31 cellular contexts compared by ENCODE assay signal in the genomic region with DNA sequence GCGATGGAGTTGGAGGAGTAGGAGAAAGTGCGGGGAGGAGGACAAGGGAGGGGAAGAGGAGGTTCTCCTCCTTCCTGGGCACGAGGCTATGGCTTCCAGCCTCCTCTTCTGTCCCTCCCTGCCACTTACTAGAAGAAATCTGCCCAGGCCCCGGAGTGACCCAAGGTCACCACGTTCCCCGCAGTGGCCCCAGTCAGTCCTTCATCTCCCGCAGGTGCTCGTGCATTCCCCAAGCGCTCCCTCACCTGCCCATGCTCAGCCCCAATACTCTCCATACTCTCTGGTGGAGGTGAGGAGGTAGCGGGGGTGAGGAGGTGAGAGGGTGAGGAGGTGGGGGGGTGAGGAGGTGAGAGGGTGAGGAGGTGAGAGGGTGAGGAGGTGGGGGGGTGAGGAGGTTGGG.
"Had no signal": no experiment of that assay in that cellular context is flagged by ENCODE, and none has a peak within 500 bp of the region (broad histone marks: within the 10 kb centered on the region; RNA-seq: fewer than 3 reads in every experiment).

No MANE protein-coding gene starts in this region.

- H3K4me1 Mint-ChIP-seq: activated naive CD8-positive, alpha-beta T cell treated with anti-CD3 and anti-CD28 coated beads for 36 hours had no signal

- H3K36me3 ChIP-seq: adrenal gland, colonic mucosa, esophagus muscularis mucosa, gastrocnemius medialis, heart left ventricle had no signal

- H3K9me3 Mint-ChIP-seq: activated CD4-positive, alpha-beta memory T cell treated with anti-CD3 and anti-CD28 coated beads, Interleukin-2, amount 10 ng/mL, durations not matched to agents 7 days and 5 days; activated naive CD4-positive, alpha-beta T cell treated with anti-CD3 and anti-CD28 coated beads for 36 hours; activated naive CD4-positive, alpha-beta T cell treated with anti-CD3 and anti-CD28 coated beads, Interleukin-2, amount 50 U/mL, for 24 hours; activated naive CD8-positive, alpha-beta T cell treated with anti-CD3 and anti-CD28 coated beads for 36 hours; activated naive CD8-positive, alpha-beta T cell treated with anti-CD3 and anti-CD28 coated beads, Interleukin-2, amount 50 U/mL, for 24 hours; dendritic cell treated with granulocyte-macrophage colony-stimulating factor and Interleukin-4, amounts not matched to agents 40 ng/mL and 50 ng/mL, for 4 days had no signal

- H3K4me1 ChIP-seq: adrenal gland, body of pancreas, colonic mucosa, esophagus muscularis mucosa, foreskin keratinocyte, gastrocnemius medialis, heart left ventricle had no signal

- H3K4me3 Mint-ChIP-seq: activated CD4-positive, alpha-beta memory T cell treated with anti-CD3 and anti-CD28 coated beads, Interleukin-2, amount 10 ng/mL, durations not matched to agents 7 days and 5 days; activated CD4-positive, alpha-beta T cell treated with anti-CD3 and anti-CD28 coated beads, Interleukin-2, amount 10 ng/mL, durations not matched to agents 7 days and 5 days; activated naive CD4-positive, alpha-beta T cell treated with anti-CD3 and anti-CD28 coated beads for 36 hours; activated naive CD4-positive, alpha-beta T cell treated with anti-CD3 and anti-CD28 coated beads, Interleukin-2, amount 50 U/mL, for 24 hours; activated naive CD8-positive, alpha-beta T cell treated with anti-CD3 and anti-CD28 coated beads for 36 hours; activated naive CD8-positive, alpha-beta T cell treated with anti-CD3 and anti-CD28 coated beads, Interleukin-2, amount 50 U/mL, for 24 hours; activated T-helper 1 cell treated with anti-CD3 and anti-CD28 coated beads, Interleukin-12 subunit alpha, Interleukin-12 subunit beta, Interleukin-2, Interleukin-4 antibody, amounts not matched to agents 30 ng/mL and 10 ng/mL and 1 ng/mL, durations not matched to agents 14 hours and 24 hours and 36 hours; dendritic cell treated with granulocyte-macrophage colony-stimulating factor and Interleukin-4, amounts not matched to agents 40 ng/mL and 50 ng/mL, for 4 days had no signal

- H3K9me3 ChIP-seq: adrenal gland, body of pancreas, colonic mucosa, esophagus muscularis mucosa, gastrocnemius medialis had no signal

- DNase-seq: activated CD4-positive, alpha-beta memory T cell treated with anti-CD3 and anti-CD28 coated beads, Interleukin-2, amount 10 ng/mL, durations not matched to agents 7 days and 5 days; activated CD4-positive, alpha-beta T cell treated with anti-CD3 and anti-CD28 coated beads for 4 hours; activated CD4-positive, alpha-beta T cell treated with anti-CD3 and anti-CD28 coated beads, Interleukin-2, amount 10 ng/mL, durations not matched to agents 7 days and 5 days; activated CD4-positive, alpha-beta T cell treated with anti-CD3 and anti-CD28 coated beads, Interleukin-2, amount 50 U/mL, for 4 hours; activated CD4-positive, CD25-positive, alpha-beta regulatory T cell; activated CD4-positive, CD25-positive, alpha-beta regulatory T cell treated with anti-CD3 and anti-CD28 coated beads, Interleukin-2, amount 50 U/mL, for 72 hours; activated effector memory CD4-positive, alpha-beta T cell treated with anti-CD3 and anti-CD28 coated beads, Interleukin-2, amount 50 U/mL, for 16 hours; activated naive CD4-positive, alpha-beta T cell treated with anti-CD3 and anti-CD28 coated beads for 36 hours; activated naive CD8-positive, alpha-beta T cell treated with anti-CD3 and anti-CD28 coated beads for 36 hours; activated naive CD8-positive, alpha-beta T cell treated with anti-CD3 and anti-CD28 coated beads, Interleukin-2, amount 50 U/mL, for 24 hours; activated T-cell treated with anti-CD3 and anti-CD28 coated beads, Interleukin-2, amount 50 U/mL, for 1 hour; activated T-cell treated with anti-CD3 and anti-CD28 coated beads, Interleukin-2, amount 50 U/mL, for 48 hours; amygdala; aorta; body of pancreas; central memory CD4-positive, alpha-beta T cell; cerebellar nuclear complex; colonic mucosa; dorsolateral prefrontal cortex; effector memory CD4-positive, alpha-beta T cell; erythroblast; foreskin keratinocyte; gastrocnemius medialis; glutamatergic neuron; heart left ventricle had no signal

- H3K27ac Mint-ChIP-seq: activated CD4-positive, alpha-beta memory T cell treated with anti-CD3 and anti-CD28 coated beads, Interleukin-2, amount 10 ng/mL, durations not matched to agents 7 days and 5 days; activated CD4-positive, alpha-beta T cell treated with anti-CD3 and anti-CD28 coated beads, Interleukin-2, amount 10 ng/mL, durations not matched to agents 7 days and 5 days; activated naive CD4-positive, alpha-beta T cell treated with anti-CD3 and anti-CD28 coated beads for 36 hours; activated naive CD4-positive, alpha-beta T cell treated with anti-CD3 and anti-CD28 coated beads, Interleukin-2, amount 50 U/mL, for 24 hours; activated naive CD8-positive, alpha-beta T cell treated with anti-CD3 and anti-CD28 coated beads for 36 hours; activated naive CD8-positive, alpha-beta T cell treated with anti-CD3 and anti-CD28 coated beads, Interleukin-2, amount 50 U/mL, for 24 hours; activated T-helper 1 cell treated with anti-CD3 and anti-CD28 coated beads, Interleukin-12 subunit alpha, Interleukin-12 subunit beta, Interleukin-2, Interleukin-4 antibody, amounts not matched to agents 30 ng/mL and 10 ng/mL and 1 ng/mL, durations not matched to agents 14 hours and 24 hours and 36 hours; activated T-helper 2 cell treated with anti-CD3 and anti-CD28 coated beads, Interferon-gamma antibody, Interleukin-2, Interleukin-4, amounts not matched to agents 10 μg/mL and 5 μg/mL and 100 μg/mL, durations not matched to agents 14 hours and 24 hours and 36 hours; dendritic cell treated with granulocyte-macrophage colony-stimulating factor and Interleukin-4, amounts not matched to agents 40 ng/mL and 50 ng/mL, for 4 days had no signal

- H3K27ac ChIP-seq: adrenal gland, body of pancreas, colonic mucosa, dorsolateral prefrontal cortex, esophagus muscularis mucosa, foreskin keratinocyte, gastrocnemius medialis, heart left ventricle had no signal

- ATAC-seq: activated naive CD8-positive, alpha-beta T cell treated with anti-CD3 and anti-CD28 coated beads, Interleukin-2, amount 50 U/mL, for 24 hours; body of pancreas; gastrocnemius medialis; heart left ventricle had no signal

- H3K4me3 ChIP-seq: adrenal gland, body of pancreas, colonic mucosa, dorsolateral prefrontal cortex, esophagus muscularis mucosa, gastrocnemius medialis, heart left ventricle had no signal

- H3K27me3 ChIP-seq: adrenal gland, body of pancreas, colonic mucosa had no signal
